25 cellular contexts compared by ENCODE assay signal in the genomic region with DNA sequence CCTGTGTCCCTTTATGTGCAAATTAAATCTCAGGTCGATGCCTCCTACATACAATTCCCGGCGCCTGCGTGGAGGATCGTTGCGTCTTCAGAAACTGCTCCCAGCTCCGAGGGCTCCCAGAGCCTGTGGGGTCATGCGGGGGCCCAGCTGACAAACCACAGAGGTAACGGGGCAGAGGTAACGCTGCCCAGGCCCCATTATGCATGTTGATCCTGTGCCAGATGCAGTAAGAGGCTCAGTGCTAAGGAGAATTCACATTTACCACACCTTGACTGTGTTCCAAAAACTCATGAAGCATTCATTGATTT.
"Had no signal": no experiment of that assay in that cellular context is flagged by ENCODE, and none has a peak within 500 bp of the region (broad histone marks: within the 10 kb centered on the region; RNA-seq: fewer than 3 reads in every experiment).

No MANE protein-coding gene starts in this region.

- H3K4me3 ChIP-seq: adrenal gland, body of pancreas, breast epithelium, SJCRH30, SK-N-MC had no signal

- H3K27me3 ChIP-seq: adrenal gland, body of pancreas, SJCRH30 had no signal

- H3K27ac Mint-ChIP-seq: activated CD4-positive, alpha-beta T cell treated with anti-CD3 and anti-CD28 coated beads, Interleukin-2, amount 10 ng/mL, durations not matched to agents 7 days and 5 days; activated naive CD4-positive, alpha-beta T cell treated with anti-CD3 and anti-CD28 coated beads, Interleukin-2, amount 50 U/mL, for 72 hours; activated T-cell treated with anti-CD3 and anti-CD28 coated beads, Interleukin-2, amount 50 U/mL, for 24 hours; activated T-helper 2 cell treated with anti-CD3 and anti-CD28 coated beads, Interferon-gamma antibody, Interleukin-2, Interleukin-4, amounts not matched to agents 10 μg/mL and 5 μg/mL and 100 μg/mL, durations not matched to agents 14 hours and 24 hours and 36 hours; T-helper 1 cell treated with Interleukin-12 subunit alpha and Interleukin-12 subunit beta and Interleukin-4 antibody, amounts not matched to agents 30 μg/mL and 1 μg/mL, for 36 hours; T-helper 2 cell treated with Interferon-gamma antibody and Interleukin-4, amounts not matched to agents 5 μg/mL and 100 μg/mL, for 36 hours had no signal

- ATAC-seq: activated naive CD4-positive, alpha-beta T cell treated with anti-CD3 and anti-CD28 coated beads, Interleukin-2, amount 50 U/mL, for 72 hours; body of pancreas; Panc1 had no signal

- H3K9me3 ChIP-seq: adrenal gland, body of pancreas, breast epithelium, SJCRH30 had no signal

- H3K4me1 Mint-ChIP-seq: activated CD4-positive, alpha-beta T cell treated with anti-CD3 and anti-CD28 coated beads, Interleukin-2, amount 10 ng/mL, durations not matched to agents 7 days and 5 days had no signal

- H3K4me3 Mint-ChIP-seq: activated CD4-positive, alpha-beta T cell treated with anti-CD3 and anti-CD28 coated beads, Interleukin-2, amount 10 ng/mL, durations not matched to agents 7 days and 5 days; activated T-cell treated with anti-CD3 and anti-CD28 coated beads, Interleukin-2, amount 50 U/mL, for 24 hours; T-helper 1 cell treated with Interleukin-12 subunit alpha and Interleukin-12 subunit beta and Interleukin-4 antibody, amounts not matched to agents 30 μg/mL and 1 μg/mL, for 36 hours; T-helper 2 cell treated with Interferon-gamma antibody and Interleukin-4, amounts not matched to agents 5 μg/mL and 100 μg/mL, for 36 hours had no signal

- H3K27ac ChIP-seq: adrenal gland, body of pancreas, breast epithelium, KMS-11, SJCRH30, SK-N-MC had no signal

- DNase-seq: activated CD4-positive, alpha-beta T cell treated with anti-CD3 and anti-CD28 coated beads, Interleukin-2, amount 10 ng/mL, durations not matched to agents 7 days and 5 days; activated CD4-positive, alpha-beta T cell treated with anti-CD3 and anti-CD28 coated beads, Interleukin-2, amount 50 U/mL, for 48 hours; activated gamma-delta T cell; activated naive CD4-positive, alpha-beta T cell treated with Interleukin-2 at 50 U/mL for 16 hours; activated T-cell treated with anti-CD3 and anti-CD28 coated beads, Interleukin-2, amount 50 U/mL, for 24 hours; adrenal gland; body of pancreas; MM.1S; MV-4-11; NCI-H1092; NCI-H1436 treated with DMSO at 0.1 percent for 48 hours; NCI-H1694 treated with DMSO at 0.1 percent for 48 hours; NCI-H2029; NCI-H345; NCI-H524 treated with DMSO at 0.1 percent for 48 hours; SHP77; SJCRH30 had no signal

- H3K9ac ChIP-seq: KMS-11 had no signal

- H3K4me1 ChIP-seq: adrenal gland, body of pancreas, breast epithelium, SJCRH30 had no signal

- H3K36me3 ChIP-seq: adrenal gland, breast epithelium, SJCRH30 had no signal

- H3K27me3 Mint-ChIP-seq: activated CD4-positive, alpha-beta T cell treated with anti-CD3 and anti-CD28 coated beads, Interleukin-2, amount 10 ng/mL, durations not matched to agents 7 days and 5 days; activated T-cell treated with anti-CD3 and anti-CD28 coated beads, Interleukin-2, amount 50 U/mL, for 24 hours had no signal

- H3K36me3 Mint-ChIP-seq: activated naive CD4-positive, alpha-beta T cell treated with anti-CD3 and anti-CD28 coated beads, Interleukin-2, amount 50 U/mL, for 72 hours had no signal

- H3K9me3 Mint-ChIP-seq: activated CD4-positive, alpha-beta T cell treated with anti-CD3 and anti-CD28 coated beads, Interleukin-2, amount 10 ng/mL, durations not matched to agents 7 days and 5 days; activated naive CD4-positive, alpha-beta T cell treated with anti-CD3 and anti-CD28 coated beads, Interleukin-2, amount 50 U/mL, for 72 hours; activated T-cell treated with anti-CD3 and anti-CD28 coated beads, Interleukin-2, amount 50 U/mL, for 24 hours; activated T-helper 2 cell treated with anti-CD3 and anti-CD28 coated beads, Interferon-gamma antibody, Interleukin-2, Interleukin-4, amounts not matched to agents 10 μg/mL and 5 μg/mL and 100 μg/mL, durations not matched to agents 14 hours and 24 hours and 36 hours; T-helper 1 cell treated with Interleukin-12 subunit alpha and Interleukin-12 subunit beta and Interleukin-4 antibody, amounts not matched to agents 30 μg/mL and 1 μg/mL, for 36 hours; T-helper 2 cell treated with Interferon-gamma antibody and Interleukin-4, amounts not matched to agents 5 μg/mL and 100 μg/mL, for 36 hours had no signal
